14 cellular contexts compared by ENCODE assay signal in genomic region chr3:98540346-98540745, GRCh38. TPM values are rescaled to one million over a fixed set of nuclear protein-coding genes. Genes with fewer than 3 reads are reported as not detected.
DNase-seq lines count a peak whose midpoint lies in the region; ATAC-seq and TF ChIP-seq lines count a peak whose summit lies in the region.
"Had no signal": no experiment of that assay in that cellular context is flagged by ENCODE, and none has a peak within 500 bp of the region (broad histone marks: within the 10 kb centered on the region; RNA-seq: fewer than 3 reads in every experiment).

No MANE protein-coding gene starts in this region.

- H3K9ac ChIP-seq in KMS-11 = no peak overlapping the region
- H3K9ac ChIP-seq: GM23248 had no signal

- H3K4me3 ChIP-seq in KMS-11 (IDR thresholded peaks at IDR 0.05; ENCODE audit: insufficient read depth, low read depth, low read length) (peak overlapping the region; percentile 61), vagina (no peak overlapping the region), right lobe of liver (no peak overlapping the region)
- H3K4me3 ChIP-seq: GM23248, uterus had no signal

- no peaks in the 10 kb centered on the region for H3K27me3 ChIP-seq in KMS-11 (ENCODE audit: insufficient read depth, low read depth)
- H3K27me3 ChIP-seq in vagina = no peaks in the 10 kb centered on the region
- H3K27me3 ChIP-seq in right lobe of liver = no peaks in the 10 kb centered on the region
- H3K27me3 ChIP-seq: uterus had no signal

- peak overlapping the region; percentile 46 for H3K27ac Mint-ChIP-seq in activated CD4-positive, alpha-beta T cell treated with anti-CD3 and anti-CD28 coated beads, Interleukin-2, amount 10 ng/mL, durations not matched to agents 24 days and 14 days
- peak overlapping the region in 1 of 2 donors; percentile 74 for H3K27ac Mint-ChIP-seq in natural killer cell treated with Interleukin-12 subunit alpha and Interleukin-12 subunit beta and Interleukin-15 and Interleukin-18, amount 100 ng/mL, for 72 hours

- H3K4me1 Mint-ChIP-seq in activated CD4-positive, alpha-beta T cell treated with anti-CD3 and anti-CD28 coated beads, Interleukin-2, amount 10 ng/mL, durations not matched to agents 24 days and 14 days = peaks cover 50% of the 10 kb centered on the region
- H3K4me1 Mint-ChIP-seq in natural killer cell treated with Interleukin-12 subunit alpha and Interleukin-12 subunit beta and Interleukin-15 and Interleukin-18, amount 100 ng/mL, for 72 hours (ENCODE audit: low read depth in 2 of 2) = peaks cover 18 to 62% of the 10 kb centered on the region in 2 donors

- TF ChIP-seq CTCF in KMS-11 (conservative IDR thresholded peaks at IDR 0.05; ENCODE audit: low read depth, low read length) (no peak), vagina (IDR thresholded peaks at IDR 0.05) (no peak), right lobe of liver (IDR thresholded peaks at IDR 0.05) (no peak)

- H3K9me3 ChIP-seq in vagina = no peaks in the 10 kb centered on the region
- H3K9me3 ChIP-seq in right lobe of liver = no peaks in the 10 kb centered on the region
- H3K9me3 ChIP-seq: uterus had no signal

- no peaks in the 10 kb centered on the region for H3K27me3 Mint-ChIP-seq in activated CD4-positive, alpha-beta T cell treated with anti-CD3 and anti-CD28 coated beads, Interleukin-2, amount 10 ng/mL, durations not matched to agents 24 days and 14 days
- H3K27me3 Mint-ChIP-seq in natural killer cell treated with Interleukin-12 subunit alpha and Interleukin-12 subunit beta and Interleukin-15 and Interleukin-18, amount 100 ng/mL, for 72 hours = no peaks in the 10 kb centered on the region

- H3K27ac ChIP-seq in KMS-11 = peak overlapping the region; percentile 46
- no peak overlapping the region for H3K27ac ChIP-seq in vagina
- no peak overlapping the region for H3K27ac ChIP-seq in right lobe of liver
- H3K27ac ChIP-seq: GM23248, uterus had no signal

- DNase-seq in activated CD4-positive, alpha-beta T cell treated with anti-CD3 and anti-CD28 coated beads, Interleukin-2, amount 10 ng/mL, durations not matched to agents 24 days and 14 days = peak; percentile 82
- DNase-seq in activated CD4-positive, alpha-beta T cell treated with anti-CD3 and anti-CD28 coated beads, Interleukin-2, amount 50 U/mL, for 48 hours = no peak
- DNase-seq in natural killer cell treated with Interleukin-12 subunit alpha and Interleukin-12 subunit beta and Interleukin-15 and Interleukin-18, amount 100 ng/mL, for 72 hours (ENCODE audit: low spot score) = no peak
- DNase-seq in vagina (ENCODE audit: extremely low spot score in 2 of 2) = no peak
- no peak for DNase-seq in right lobe of liver
- no peak for DNase-seq in RKO (ENCODE audit: low spot score)
- DNase-seq: activated CD4-positive, alpha-beta T cell treated with anti-CD3 and anti-CD28 coated beads for 4 hours; effector CD4-positive, alpha-beta T cell; GM23248; left ventricle myocardium superior; uterus had no signal

- H2AFZ ChIP-seq in KMS-11 (ENCODE audit: low read depth) = no peak overlapping the region
- H2AFZ ChIP-seq: GM23248 had no signal

- ATAC-seq in HG02610 (IDR thresholded peaks at IDR 0.05; ENCODE audit: unreplicated experiment) (peak; percentile 47), right lobe of liver (no peak)
- ATAC-seq in natural killer cell treated with Interleukin-12 subunit alpha and Interleukin-12 subunit beta and Interleukin-15 and Interleukin-18, amount 100 ng/mL, for 72 hours = peak; percentile 63 to 78
- ATAC-seq: left ventricle myocardium superior had no signal

- H4K20me1 ChIP-seq in KMS-11 (ENCODE audit: insufficient read depth) = no peaks in the 10 kb centered on the region

- intact Hi-C loops in activated CD4-positive, alpha-beta T cell treated with anti-CD3 and anti-CD28 coated beads, Interleukin-2, amount 10 ng/mL, durations not matched to agents 24 days and 14 days (cut with micrococcal nuclease) = loop anchor here (1.0 kb wide), 2 partner anchors 18 to 25 kb away; partner anchors contain the start of gene CLDND1
- intact Hi-C loops in vagina (cut with DNase I) (no loop called here), right lobe of liver (cut with DNase I) (no loop called here)

- H3K9me3 Mint-ChIP-seq in activated CD4-positive, alpha-beta T cell treated with anti-CD3 and anti-CD28 coated beads, Interleukin-2, amount 10 ng/mL, durations not matched to agents 24 days and 14 days = peaks cover 8% of the 10 kb centered on the region
- H3K9me3 Mint-ChIP-seq in natural killer cell treated with Interleukin-12 subunit alpha and Interleukin-12 subunit beta and Interleukin-15 and Interleukin-18, amount 100 ng/mL, for 72 hours = no peaks in the 10 kb centered on the region

- TF ChIP-seq POLR2A in vagina (IDR thresholded peaks at IDR 0.05) (no peak), right lobe of liver (IDR thresholded peaks at IDR 0.05) (no peak)

- peak overlapping the region; percentile 44 for H3K4me2 ChIP-seq in KMS-11

- peaks cover 84% of the 10 kb centered on the region for H3K4me1 ChIP-seq in KMS-11 (ENCODE audit: low read depth, poor library complexity, severe bottlenecking)
- no peaks in the 10 kb centered on the region for H3K4me1 ChIP-seq in vagina
- H3K4me1 ChIP-seq in right lobe of liver = no peaks in the 10 kb centered on the region
- H3K4me1 ChIP-seq: uterus had no signal

- H3K36me3 Mint-ChIP-seq in activated CD4-positive, alpha-beta T cell treated with anti-CD3 and anti-CD28 coated beads, Interleukin-2, amount 10 ng/mL, durations not matched to agents 24 days and 14 days (ENCODE audit: low read depth) = peaks cover 8% of the 10 kb centered on the region
- no peaks in the 10 kb centered on the region for H3K36me3 Mint-ChIP-seq in natural killer cell treated with Interleukin-12 subunit alpha and Interleukin-12 subunit beta and Interleukin-15 and Interleukin-18, amount 100 ng/mL, for 72 hours

- no peaks in the 10 kb centered on the region; the same call in 1 of the 2 replicates for H3K36me3 ChIP-seq in KMS-11 (ENCODE audit: insufficient read depth)
- no peaks in the 10 kb centered on the region for H3K36me3 ChIP-seq in vagina
- H3K36me3 ChIP-seq in right lobe of liver = no peaks in the 10 kb centered on the region
- H3K36me3 ChIP-seq: uterus had no signal

- H3K4me3 Mint-ChIP-seq in activated CD4-positive, alpha-beta T cell treated with anti-CD3 and anti-CD28 coated beads, Interleukin-2, amount 10 ng/mL, durations not matched to agents 24 days and 14 days = peak overlapping the region; percentile 45
- peak overlapping the region; percentile 79 for H3K4me3 Mint-ChIP-seq in natural killer cell treated with Interleukin-12 subunit alpha and Interleukin-12 subunit beta and Interleukin-15 and Interleukin-18, amount 100 ng/mL, for 72 hours

- no peaks in the 10 kb centered on the region for H3K79me2 ChIP-seq in KMS-11 (ENCODE audit: insufficient read depth, low read depth)

- WGBS in right lobe of liver (ENCODE audit: insufficient coverage, low coverage, low lambda C conversion rate, missing lambda C conversion rate) = 54% methylated on average over 3 of the region's 3 CpGs

RNA-seq across cellular contexts. Expression of gene GPR15, which starts 8.6 kb away (rescaled TPM):
- total RNA-seq in activated CD4-positive, alpha-beta T cell treated with anti-CD3 and anti-CD28 coated beads, Interleukin-2, amount 10 ng/mL, durations not matched to agents 24 days and 14 days = 3.6 and 4.1 TPM in 2 replicates
- total RNA-seq in natural killer cell treated with Interleukin-12 subunit alpha and Interleukin-12 subunit beta and Interleukin-15 and Interleukin-18, amount 100 ng/mL, for 72 hours = 10 to 100 TPM in 1 of 2 donors, 1 to 10 TPM in 1; 1.4 to 13.2 TPM
- 1.2 TPM for total RNA-seq in vagina
- not detected for total RNA-seq in right lobe of liver
- total RNA-seq: A673, GM23248, left ventricle myocardium superior, uterus had no signal

RNA-seq across cellular contexts. Expression of gene CLDND1, which starts 17.6 kb away (rescaled TPM):
- 279 and 288 TPM in 2 replicates for total RNA-seq in activated CD4-positive, alpha-beta T cell treated with anti-CD3 and anti-CD28 coated beads, Interleukin-2, amount 10 ng/mL, durations not matched to agents 24 days and 14 days
- 100 to 1,000 TPM; 352 to 548 TPM for total RNA-seq in natural killer cell treated with Interleukin-12 subunit alpha and Interleukin-12 subunit beta and Interleukin-15 and Interleukin-18, amount 100 ng/mL, for 72 hours
- total RNA-seq in vagina = 158 TPM
- 10 to 100 TPM; 26.1 to 44.8 (median 34.9) TPM for total RNA-seq in right lobe of liver

RNA-seq across cellular contexts. Expression of gene OR5K2, which starts 42.9 kb away (rescaled TPM):
- total RNA-seq in activated CD4-positive, alpha-beta T cell treated with anti-CD3 and anti-CD28 coated beads, Interleukin-2, amount 10 ng/mL, durations not matched to agents 24 days and 14 days = not detected in 2 replicates
- not detected for total RNA-seq in natural killer cell treated with Interleukin-12 subunit alpha and Interleukin-12 subunit beta and Interleukin-15 and Interleukin-18, amount 100 ng/mL, for 72 hours
- total RNA-seq in vagina (not detected), right lobe of liver (not detected)
- total RNA-seq: A673, GM23248, left ventricle myocardium superior, uterus had no signal

RNA-seq across cellular contexts. Expression of gene CPOX, which starts 53.1 kb away (rescaled TPM):
- 46.4 and 46.6 TPM in 2 replicates for total RNA-seq in activated CD4-positive, alpha-beta T cell treated with anti-CD3 and anti-CD28 coated beads, Interleukin-2, amount 10 ng/mL, durations not matched to agents 24 days and 14 days
- total RNA-seq in natural killer cell treated with Interleukin-12 subunit alpha and Interleukin-12 subunit beta and Interleukin-15 and Interleukin-18, amount 100 ng/mL, for 72 hours = 10 to 100 TPM; 35.7 to 84.3 TPM
- 21.4 TPM for total RNA-seq in vagina
- total RNA-seq in right lobe of liver = 10 to 100 TPM; 20.3 to 26.9 (median 22.6) TPM

Comparison
In these comparisons a context has a peak if more than half of its experiments do, and no peak if none do; other contexts are left out.
1. ATAC-seq: peak in HG02610 (single experiment) and natural killer cell treated with Interleukin-12 subunit alpha and Interleukin-12 subunit beta and Interleukin-15 and Interleukin-18, amount 100 ng/mL, for 72 hours (2 of 2); none in right lobe of liver (0 of 4).